In the genomic region with DNA sequence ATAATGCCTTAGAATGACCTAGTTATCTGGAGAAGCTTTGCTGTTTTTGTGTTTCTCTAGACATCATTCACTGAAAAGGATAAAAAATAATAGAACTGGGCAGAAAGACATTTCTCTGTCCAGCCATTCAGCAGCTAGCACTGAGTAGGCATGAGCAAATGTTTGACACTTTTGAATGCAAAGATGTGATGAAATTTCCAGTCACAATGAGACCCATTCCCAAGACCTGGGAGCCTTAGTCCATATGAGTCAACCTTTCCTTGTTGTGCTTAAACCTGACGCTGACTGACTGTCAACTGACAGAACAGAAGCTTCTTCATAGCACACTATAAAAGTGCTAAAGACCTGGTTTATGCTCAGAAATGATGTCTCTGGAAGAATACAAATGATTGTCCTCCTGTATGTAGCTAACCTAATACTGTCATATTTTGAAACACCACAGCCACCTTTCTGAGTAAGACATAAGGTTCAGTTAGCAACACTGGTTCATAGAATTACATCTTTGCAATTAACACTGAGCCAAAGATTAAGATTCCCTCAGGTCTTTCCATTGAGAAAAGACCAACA, we compare ENCODE assay signal across 1 cellular context.
A peak's percentile ranks its signal among the peaks of the same experiment; 100 is the strongest.
TF ChIP-seq lines count a peak whose summit lies in the region.

No MANE protein-coding gene starts in this region.

TF ChIP-seq in HepG2, 621 proteins besides CTCF, POLR2A, EP300 and RAD21 (continued from another document):
- TF ChIP-seq, protein P1, sequence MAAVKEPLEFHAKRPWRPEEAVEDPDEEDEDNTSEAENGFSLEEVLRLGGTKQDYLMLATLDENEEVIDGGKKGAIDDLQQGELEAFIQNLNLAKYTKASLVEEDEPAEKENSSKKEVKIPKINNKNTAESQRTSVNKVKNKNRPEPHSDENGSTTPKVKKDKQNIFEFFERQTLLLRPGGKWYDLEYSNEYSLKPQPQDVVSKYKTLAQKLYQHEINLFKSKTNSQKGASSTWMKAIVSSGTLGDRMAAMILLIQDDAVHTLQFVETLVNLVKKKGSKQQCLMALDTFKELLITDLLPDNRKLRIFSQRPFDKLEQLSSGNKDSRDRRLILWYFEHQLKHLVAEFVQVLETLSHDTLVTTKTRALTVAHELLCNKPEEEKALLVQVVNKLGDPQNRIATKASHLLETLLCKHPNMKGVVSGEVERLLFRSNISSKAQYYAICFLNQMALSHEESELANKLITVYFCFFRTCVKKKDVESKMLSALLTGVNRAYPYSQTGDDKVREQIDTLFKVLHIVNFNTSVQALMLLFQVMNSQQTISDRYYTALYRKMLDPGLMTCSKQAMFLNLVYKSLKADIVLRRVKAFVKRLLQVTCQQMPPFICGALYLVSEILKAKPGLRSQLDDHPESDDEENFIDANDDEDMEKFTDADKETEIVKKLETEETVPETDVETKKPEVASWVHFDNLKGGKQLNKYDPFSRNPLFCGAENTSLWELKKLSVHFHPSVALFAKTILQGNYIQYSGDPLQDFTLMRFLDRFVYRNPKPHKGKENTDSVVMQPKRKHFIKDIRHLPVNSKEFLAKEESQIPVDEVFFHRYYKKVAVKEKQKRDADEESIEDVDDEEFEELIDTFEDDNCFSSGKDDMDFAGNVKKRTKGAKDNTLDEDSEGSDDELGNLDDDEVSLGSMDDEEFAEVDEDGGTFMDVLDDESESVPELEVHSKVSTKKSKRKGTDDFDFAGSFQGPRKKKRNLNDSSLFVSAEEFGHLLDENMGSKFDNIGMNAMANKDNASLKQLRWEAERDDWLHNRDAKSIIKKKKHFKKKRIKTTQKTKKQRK (IDR thresholded peaks at IDR 0.05; ENCODE audit: low read length): no peak
- TF ChIP-seq RFX3 (CRISPR knock-in tag; IDR thresholded peaks at IDR 0.05): no peak
- no peak for TF ChIP-seq NFYB (CRISPR knock-in tag; IDR thresholded peaks at IDR 0.05)
- TF ChIP-seq, protein P2, sequence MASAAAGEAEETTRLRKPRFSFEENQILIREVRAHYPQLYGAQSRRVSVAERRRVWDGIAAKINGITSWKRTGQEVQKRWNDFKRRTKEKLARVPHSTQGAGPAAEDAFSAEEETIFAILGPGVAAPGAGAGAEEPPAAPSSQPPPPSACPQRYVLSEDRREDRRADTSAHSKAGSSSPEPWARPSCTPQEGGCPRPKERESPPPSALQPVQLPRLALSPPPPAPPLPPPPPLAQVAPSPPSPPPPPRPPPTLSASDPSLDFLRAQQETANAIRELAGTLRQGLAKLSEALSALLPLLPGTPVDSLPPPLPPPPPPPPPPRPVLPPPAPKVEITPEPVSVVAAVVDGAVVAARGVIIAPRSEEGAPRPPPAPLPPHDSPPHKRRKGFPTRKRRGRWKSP (CRISPR knock-in tag; IDR thresholded peaks at IDR 0.05): no peak
- peak; percentile 61; the same call in 1 of the 2 replicates for TF ChIP-seq ZBTB21 (CRISPR knock-in tag; IDR thresholded peaks at IDR 0.05)
- no peak for TF ChIP-seq SMC3 (IDR thresholded peaks at IDR 0.05; ENCODE audit: low read length)
- no peak for TF ChIP-seq ZNF468 (CRISPR knock-in tag; IDR thresholded peaks at IDR 0.05)
- no peak for TF ChIP-seq PAXIP1 (CRISPR knock-in tag; conservative IDR thresholded peaks at IDR 0.05)
- no peak for TF ChIP-seq CENPX (CRISPR knock-in tag; IDR thresholded peaks at IDR 0.05)
- TF ChIP-seq ZNF256 (CRISPR knock-in tag; conservative IDR thresholded peaks at IDR 0.05): no peak
- TF ChIP-seq, protein P3, sequence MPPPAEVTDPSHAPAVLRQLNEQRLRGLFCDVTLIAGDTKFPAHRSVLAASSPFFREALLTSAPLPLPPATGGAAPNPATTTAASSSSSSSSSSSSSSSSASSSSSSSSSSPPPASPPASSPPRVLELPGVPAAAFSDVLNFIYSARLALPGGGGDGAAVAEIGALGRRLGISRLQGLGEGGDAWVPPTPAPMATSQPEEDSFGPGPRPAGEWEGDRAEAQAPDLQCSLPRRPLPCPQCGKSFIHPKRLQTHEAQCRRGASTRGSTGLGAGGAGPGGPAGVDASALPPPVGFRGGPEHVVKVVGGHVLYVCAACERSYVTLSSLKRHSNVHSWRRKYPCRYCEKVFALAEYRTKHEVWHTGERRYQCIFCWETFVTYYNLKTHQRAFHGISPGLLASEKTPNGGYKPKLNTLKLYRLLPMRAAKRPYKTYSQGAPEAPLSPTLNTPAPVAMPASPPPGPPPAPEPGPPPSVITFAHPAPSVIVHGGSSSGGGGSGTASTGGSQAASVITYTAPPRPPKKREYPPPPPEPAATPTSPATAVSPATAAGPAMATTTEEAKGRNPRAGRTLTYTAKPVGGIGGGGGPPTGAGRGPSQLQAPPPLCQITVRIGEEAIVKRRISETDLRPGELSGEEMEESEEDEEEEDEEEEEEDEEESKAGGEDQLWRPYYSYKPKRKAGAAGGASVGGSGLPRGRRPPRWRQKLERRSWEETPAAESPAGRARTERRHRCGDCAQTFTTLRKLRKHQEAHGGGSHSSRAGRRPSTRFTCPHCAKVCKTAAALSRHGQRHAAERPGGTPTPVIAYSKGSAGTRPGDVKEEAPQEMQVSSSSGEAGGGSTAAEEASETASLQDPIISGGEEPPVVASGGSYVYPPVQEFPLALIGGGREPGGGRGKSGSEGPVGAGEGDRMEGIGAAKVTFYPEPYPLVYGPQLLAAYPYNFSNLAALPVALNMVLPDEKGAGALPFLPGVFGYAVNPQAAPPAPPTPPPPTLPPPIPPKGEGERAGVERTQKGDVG (CRISPR knock-in tag; IDR thresholded peaks at IDR 0.05; ENCODE audit: borderline replicate concordance): no peak
- TF ChIP-seq STAT5B (CRISPR knock-in tag; IDR thresholded peaks at IDR 0.05): no peak
- no peak for TF ChIP-seq JUN (CRISPR knock-in tag; IDR thresholded peaks at IDR 0.05)
- no peak for TF ChIP-seq SP1 (IDR thresholded peaks at IDR 0.05)
- TF ChIP-seq SP1 (CRISPR knock-in tag; IDR thresholded peaks at IDR 0.05): no peak
- TF ChIP-seq, protein P4, sequence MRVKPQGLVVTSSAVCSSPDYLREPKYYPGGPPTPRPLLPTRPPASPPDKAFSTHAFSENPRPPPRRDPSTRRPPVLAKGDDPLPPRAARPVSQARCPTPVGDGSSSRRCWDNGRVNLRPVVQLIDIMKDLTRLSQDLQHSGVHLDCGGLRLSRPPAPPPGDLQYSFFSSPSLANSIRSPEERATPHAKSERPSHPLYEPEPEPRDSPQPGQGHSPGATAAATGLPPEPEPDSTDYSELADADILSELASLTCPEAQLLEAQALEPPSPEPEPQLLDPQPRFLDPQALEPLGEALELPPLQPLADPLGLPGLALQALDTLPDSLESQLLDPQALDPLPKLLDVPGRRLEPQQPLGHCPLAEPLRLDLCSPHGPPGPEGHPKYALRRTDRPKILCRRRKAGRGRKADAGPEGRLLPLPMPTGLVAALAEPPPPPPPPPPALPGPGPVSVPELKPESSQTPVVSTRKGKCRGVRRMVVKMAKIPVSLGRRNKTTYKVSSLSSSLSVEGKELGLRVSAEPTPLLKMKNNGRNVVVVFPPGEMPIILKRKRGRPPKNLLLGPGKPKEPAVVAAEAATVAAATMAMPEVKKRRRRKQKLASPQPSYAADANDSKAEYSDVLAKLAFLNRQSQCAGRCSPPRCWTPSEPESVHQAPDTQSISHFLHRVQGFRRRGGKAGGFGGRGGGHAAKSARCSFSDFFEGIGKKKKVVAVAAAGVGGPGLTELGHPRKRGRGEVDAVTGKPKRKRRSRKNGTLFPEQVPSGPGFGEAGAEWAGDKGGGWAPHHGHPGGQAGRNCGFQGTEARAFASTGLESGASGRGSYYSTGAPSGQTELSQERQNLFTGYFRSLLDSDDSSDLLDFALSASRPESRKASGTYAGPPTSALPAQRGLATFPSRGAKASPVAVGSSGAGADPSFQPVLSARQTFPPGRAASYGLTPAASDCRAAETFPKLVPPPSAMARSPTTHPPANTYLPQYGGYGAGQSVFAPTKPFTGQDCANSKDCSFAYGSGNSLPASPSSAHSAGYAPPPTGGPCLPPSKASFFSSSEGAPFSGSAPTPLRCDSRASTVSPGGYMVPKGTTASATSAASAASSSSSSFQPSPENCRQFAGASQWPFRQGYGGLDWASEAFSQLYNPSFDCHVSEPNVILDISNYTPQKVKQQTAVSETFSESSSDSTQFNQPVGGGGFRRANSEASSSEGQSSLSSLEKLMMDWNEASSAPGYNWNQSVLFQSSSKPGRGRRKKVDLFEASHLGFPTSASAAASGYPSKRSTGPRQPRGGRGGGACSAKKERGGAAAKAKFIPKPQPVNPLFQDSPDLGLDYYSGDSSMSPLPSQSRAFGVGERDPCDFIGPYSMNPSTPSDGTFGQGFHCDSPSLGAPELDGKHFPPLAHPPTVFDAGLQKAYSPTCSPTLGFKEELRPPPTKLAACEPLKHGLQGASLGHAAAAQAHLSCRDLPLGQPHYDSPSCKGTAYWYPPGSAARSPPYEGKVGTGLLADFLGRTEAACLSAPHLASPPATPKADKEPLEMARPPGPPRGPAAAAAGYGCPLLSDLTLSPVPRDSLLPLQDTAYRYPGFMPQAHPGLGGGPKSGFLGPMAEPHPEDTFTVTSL (CRISPR knock-in tag; IDR thresholded peaks at IDR 0.05; ENCODE audit: borderline replicate concordance): peak; percentile 37; the same call in 1 of the 2 replicates
- TF ChIP-seq SP140L (CRISPR knock-in tag; IDR thresholded peaks at IDR 0.05; ENCODE audit: borderline replicate concordance): no peak
- TF ChIP-seq RXRA (CRISPR knock-in tag; IDR thresholded peaks at IDR 0.05): no peak
- TF ChIP-seq FOXK1 (CRISPR knock-in tag; IDR thresholded peaks at IDR 0.05; ENCODE audit: borderline replicate concordance, low read depth): peak; percentile 35; the same call in 1 of the 2 replicates
- no peak for TF ChIP-seq LBX2 (CRISPR knock-in tag; IDR thresholded peaks at IDR 0.05; ENCODE audit: borderline replicate concordance)
- TF ChIP-seq U2AF2 (IDR thresholded peaks at IDR 0.05; ENCODE audit: low read depth, low read length): no peak
- TF ChIP-seq ZNF790 (CRISPR knock-in tag; IDR thresholded peaks at IDR 0.05; ENCODE audit: borderline replicate concordance): no peak
- TF ChIP-seq DNMT3B (CRISPR knock-in tag; conservative IDR thresholded peaks at IDR 0.05): 0 out of 2 replicates have a peak, but pooled peaks have one; percentile 19
- no peak for TF ChIP-seq NFATC3 (CRISPR knock-in tag; IDR thresholded peaks at IDR 0.05)
TF ChIP-seq in HepG2: peak in this region for 30.
